In genomic region chr7:1087952-1088920, GRCh38 we compare ENCODE assay signal across 8 cellular contexts. TPM values are rescaled to one million over a fixed set of nuclear protein-coding genes. Genes with fewer than 3 reads are reported as not detected.
DNase-seq lines count a peak whose midpoint lies in the region; ATAC-seq, FAIRE-seq and TF ChIP-seq lines count a peak whose summit lies in the region.

Gene GPER1, plus strand, starts transcription at chr7:1088113. Its CDS starts 3,616 bp downstream, at chr7:1091729.

- H3K4me2 ChIP-seq in mammary epithelial cell (ENCODE audit: insufficient read depth, low read depth, low read length) = peak within 1 kb of the TSS; percentile 87

- no peak for TF ChIP-seq EP300 in suprapubic skin (IDR thresholded peaks at IDR 0.05)

- TF ChIP-seq CTCF in Calu3 (IDR thresholded peaks at IDR 0.05; ENCODE audit: unreplicated experiment) (no peak), mammary epithelial cell (conservative IDR thresholded peaks at IDR 0.05 in 1 of 2, IDR thresholded peaks at IDR 0.05 in 1 of 2; ENCODE audit: extremely low read depth in 1 of 2, insufficient read depth in 1 of 2, low read depth in 1 of 2, low read length in 2 of 2) (no peak), kidney (IDR thresholded peaks at IDR 0.05; ENCODE audit: borderline replicate concordance, extremely low read depth, insufficient read depth) (no peak), suprapubic skin (IDR thresholded peaks at IDR 0.05) (no peak)

- no peaks in the 10 kb centered on the region for H3K27me3 Mint-ChIP-seq in Calu3 (ENCODE audit: unreplicated experiment)

- H4K20me1 ChIP-seq in mammary epithelial cell (ENCODE audit: insufficient read depth, low read length) = no peaks in the 10 kb centered on the region

- CTCF ChIA-PET in Calu3 (lab: Charles Lee) = interaction anchor here (1.1 kb wide), 1 partner anchor 89 kb away, joined by 3 read pairs; no protein-coding TSS in a partner anchor
- CTCF ChIA-PET in mammary epithelial cell (lab: Charles Lee; ENCODE audit: low non-redundant PET) = no interaction called here

- no peaks in the 10 kb centered on the region for H3K9me3 Mint-ChIP-seq in Calu3 (ENCODE audit: low read depth, unreplicated experiment)

- ATAC-seq in GM21381 (IDR thresholded peaks at IDR 0.05; ENCODE audit: unreplicated experiment) (no peak), GM21526 (IDR thresholded peaks at IDR 0.05; ENCODE audit: low FRiP score, unreplicated experiment) (no peak), GM18873 (IDR thresholded peaks at IDR 0.05; ENCODE audit: low FRiP score, unreplicated experiment) (no peak)

- H3K4me3 ChIP-seq in MG63 (peak within 1 kb of the TSS; percentile 46), mammary epithelial cell (replicated peaks in 1 of 3; ENCODE audit: insufficient read depth in 1 of 3, low read depth in 2 of 3, low read length in 3 of 3) (peak within 1 kb of the TSS; percentile 38 to 45 (median 43)), kidney (ENCODE audit: low read length in 2 of 2) (peak within 1 kb of the TSS; percentile 25 to 60), suprapubic skin (peak within 1 kb of the TSS; percentile 44)

- no peak for TF ChIP-seq POLR2A in suprapubic skin (IDR thresholded peaks at IDR 0.05)

- BruUV-seq in Calu3 (replicated peaks; lab: Mats Ljungman, UMichigan) (no TSS peak), mammary epithelial cell (replicated peaks; lab: Mats Ljungman, UMichigan) (no TSS peak)

- H3K27ac Mint-ChIP-seq in Calu3 (ENCODE audit: unreplicated experiment) = peak within 1 kb of the TSS; percentile 10

- H3K36me3 Mint-ChIP-seq in Calu3 (ENCODE audit: insufficient read depth, unreplicated experiment) = peaks cover 8% of the 10 kb centered on the region

- H2AFZ ChIP-seq in mammary epithelial cell (ENCODE audit: low read depth, low read length) = peak within 1 kb of the TSS; percentile 83

- dilution Hi-C loops in mammary epithelial cell (cut with HindIII; ENCODE audit: low sequenced_read_pairs) = no loop called here

- H3K9ac ChIP-seq in mammary epithelial cell (ENCODE audit: insufficient read depth, low read length) = peak within 1 kb of the TSS; percentile 25
- peak within 1 kb of the TSS in 1 of 2 donors; percentile 40 for H3K9ac ChIP-seq in kidney (ENCODE audit: low read length in 2 of 2)

- DNase-seq in Calu3 (peak; percentile 36), MG63 (peak; percentile 89), mammary epithelial cell (no peak), kidney (peak; percentile 80), suprapubic skin (ENCODE audit: low spot score in 2 of 2) (no peak)

- in situ Hi-C loops in mammary epithelial cell (cut with MboI; ENCODE audit: low sequenced_read_pairs in 2 of 2) = no loop called here

- H3K79me2 ChIP-seq in mammary epithelial cell (ENCODE audit: insufficient read depth, low read length) = peaks cover 11% of the 10 kb centered on the region

- WGBS in mammary epithelial cell (ENCODE audit: low coverage, missing lambda C conversion rate) = 70% methylated on average over 17 of the region's 28 CpGs
- 34% methylated on average over 19 of the region's 28 CpGs for WGBS in suprapubic skin

- H3K9me3 ChIP-seq in MG63 (no peaks in the 10 kb centered on the region), mammary epithelial cell (replicated peaks; ENCODE audit: insufficient read depth, low read length) (no peaks in the 10 kb centered on the region), kidney (ENCODE audit: control insufficient read depth in 1 of 2, low read length in 2 of 2) (no peaks in the 10 kb centered on the region), suprapubic skin (no peaks in the 10 kb centered on the region)

- FAIRE-seq in kidney (lab: Jason Lieb, UNC) = no peak

- H3K36me3 ChIP-seq in MG63 (no peaks in the 10 kb centered on the region), mammary epithelial cell (ENCODE audit: insufficient read depth, low read length) (no peaks in the 10 kb centered on the region), kidney (ENCODE audit: control insufficient read depth in 1 of 2, insufficient read depth in 2 of 2, low read length in 2 of 2) (no peaks in the 10 kb centered on the region), suprapubic skin (peaks cover 11% of the 10 kb centered on the region)

- H3K4me1 Mint-ChIP-seq in Calu3 (ENCODE audit: low read depth, unreplicated experiment) = peaks cover 17% of the 10 kb centered on the region

- H3K27ac ChIP-seq in mammary epithelial cell (ENCODE audit: insufficient read depth, low read depth, low read length) = peak within 1 kb of the TSS; percentile 50
- peak within 1 kb of the TSS in 1 of 2 donors; percentile 41 for H3K27ac ChIP-seq in kidney (ENCODE audit: low read depth in 2 of 2, low read length in 2 of 2)
- no peak within 1 kb of the TSS for H3K27ac ChIP-seq in suprapubic skin

- H3K27me3 ChIP-seq in MG63 = no peaks in the 10 kb centered on the region
- no peaks in the 10 kb centered on the region for H3K27me3 ChIP-seq in mammary epithelial cell (ENCODE audit: insufficient read depth, low read length)
- no peaks in the 10 kb centered on the region for H3K27me3 ChIP-seq in suprapubic skin

- intact Hi-C loops in Calu3 (cut with micrococcal nuclease; ENCODE audit: unreplicated experiment) (no loop called here), mammary epithelial cell (cut with micrococcal nuclease) (loop anchor here (1.0 to 2.0 kb wide), 2 partner anchors 50 to 89 kb away; a partner anchor contains a TSS), kidney (cut with DNase I) (no loop called here)

- H3K4me1 ChIP-seq in mammary epithelial cell (ENCODE audit: insufficient read depth, low read length) = peaks cover 21% of the 10 kb centered on the region
- peaks cover 16 to 18% of the 10 kb centered on the region in 2 donors for H3K4me1 ChIP-seq in kidney (ENCODE audit: control insufficient read depth in 1 of 2, insufficient read depth in 1 of 2, low read depth in 1 of 2, low read length in 2 of 2)
- peaks cover 49% of the 10 kb centered on the region for H3K4me1 ChIP-seq in suprapubic skin

- H3K4me3 Mint-ChIP-seq in Calu3 (ENCODE audit: low read depth, unreplicated experiment) = peak within 1 kb of the TSS; percentile 73

RNA-seq across cellular contexts. Expression of gene GPER1, which starts in this region (rescaled TPM):
- total RNA-seq in Calu3 (2022) = 0.26 and 1.1 TPM in 2 replicates
- 2.2 and 2.8 TPM in 2 replicates for total RNA-seq in MG63 (2014; rRNA removed; shearing (Covaris generic); ENCODE audit: low replicate concordance)
- under 1 TPM; 0.33 to 0.45 TPM for total RNA-seq in mammary epithelial cell
- polyA plus RNA-seq in mammary epithelial cell = 1.1 TPM
- polyA minus RNA-seq in mammary epithelial cell = 1.3 TPM
- total RNA-seq in kidney = 5.2 TPM
- polyA plus RNA-seq in kidney (ENCODE audit: insufficient read depth, low read depth, low replicate concordance) = 4.8 TPM
- total RNA-seq in suprapubic skin = 10 to 100 TPM in 1 of 4 donors, 1 to 10 TPM in 3; 2.6 to 11.9 (median 5.1) TPM

Comparison
In these comparisons a context has a peak if more than half of its experiments do, and no peak if none do; other contexts are left out.
1. DNase-seq: peak in Calu3 (single experiment), MG63 (single experiment) and kidney (single experiment); none in mammary epithelial cell (single experiment) and suprapubic skin (0 of 2).
2. Peak in every context shown above with its lines, with median percentiles within 50 percentile points of each other: H3K4me3 ChIP-seq.